ENCODE assay signal across 27 cellular contexts in genomic region chr2:102318437-102318836, GRCh38. TPM values are rescaled to one million over a fixed set of nuclear protein-coding genes. Genes with fewer than 3 reads are reported as not detected.
"Had no signal": no experiment of that assay in that cellular context is flagged by ENCODE, and none has a peak within 500 bp of the region (broad histone marks: within the 10 kb centered on the region; RNA-seq: fewer than 3 reads in every experiment).

No MANE protein-coding gene starts in this region.

- H3K27ac ChIP-seq: brain microvascular endothelial cell, WERI-Rb-1 had no signal

- H3K36me3 ChIP-seq: brain microvascular endothelial cell, WERI-Rb-1 had no signal

- DNase-seq: activated CD4-positive, alpha-beta memory T cell treated with anti-CD3 and anti-CD28 coated beads, Interleukin-2, amount 10 ng/mL, durations not matched to agents 7 days and 5 days; activated CD4-positive, alpha-beta T cell treated with anti-CD3 and anti-CD28 coated beads for 1 hour; activated CD4-positive, alpha-beta T cell treated with anti-CD3 and anti-CD28 coated beads for 48 hours; activated CD4-positive, CD25-positive, alpha-beta regulatory T cell; activated effector memory CD4-positive, alpha-beta T cell treated with anti-CD3 and anti-CD28 coated beads, Interleukin-2, amount 50 U/mL, for 16 hours; activated naive CD4-positive, alpha-beta T cell; activated naive CD4-positive, alpha-beta T cell treated with anti-CD3 and anti-CD28 coated beads, Interleukin-2, amount 50 U/mL, for 16 hours; activated naive CD8-positive, alpha-beta T cell treated with anti-CD3 and anti-CD28 coated beads for 36 hours; activated T-cell treated with anti-CD3 and anti-CD28 coated beads, Interleukin-2, amount 50 U/mL, for 1 hour; activated T-cell treated with anti-CD3 and anti-CD28 coated beads, Interleukin-2, amount 50 U/mL, for 72 hours; amniotic stem cell; aorta; brain microvascular endothelial cell; central memory CD4-positive, alpha-beta T cell; NCI-H1105; NCI-H1417 treated with DMSO at 0.1 percent for 48 hours; NCI-H187 treated with DMSO at 0.1 percent for 48 hours; NCI-H2081; NCI-H226; NCI-H446 treated with DMSO at 0.1 percent for 48 hours; NCI-H524; NCI-H69; Right ventricle myocardium superior; T1000; WERI-Rb-1 had no signal

- H3K27me3 ChIP-seq: brain microvascular endothelial cell had no signal

- ATAC-seq: activated T-helper 17 cell treated with anti-CD3 and anti-CD28 coated beads, Interleukin-2, amount 50 U/mL, for 72 hours had no signal

RNA-seq across cellular contexts. Expression of gene IL1RL1, which starts 7.1 kb away (rescaled TPM):
- total RNA-seq: OCI-LY7 had no signal

RNA-seq across cellular contexts. Expression of gene IL18R1, which starts 37.2 kb away (rescaled TPM):
- total RNA-seq: OCI-LY7 had no signal
